Comparison of ENCODE assay signal across 20 cellular contexts in the genomic region with DNA sequence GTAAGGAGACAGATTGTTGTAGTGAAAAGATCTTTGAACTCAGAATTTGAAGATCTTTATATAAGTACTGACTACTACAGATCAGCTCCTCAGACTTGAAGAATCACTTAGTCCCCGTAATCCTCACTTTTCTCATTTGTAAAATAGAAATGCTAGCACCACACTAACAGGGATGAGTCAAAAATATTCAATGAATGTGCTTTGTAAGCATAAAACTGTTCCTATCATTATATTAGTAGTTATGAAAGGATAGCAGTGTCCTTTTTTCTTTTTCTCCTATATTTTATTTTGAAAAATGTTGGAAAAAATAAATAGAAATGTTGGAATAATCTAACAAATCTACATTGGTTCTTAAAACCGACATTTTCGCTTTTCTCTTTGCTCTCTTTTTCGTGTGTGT. TPM values are rescaled to one million over a fixed set of nuclear protein-coding genes. Genes with fewer than 3 reads are reported as not detected.
DNase-seq lines count a peak whose midpoint lies in the region; ATAC-seq lines count a peak whose summit lies in the region.
"Had no signal": no experiment of that assay in that cellular context is flagged by ENCODE, and none has a peak within 500 bp of the region (broad histone marks: within the 10 kb centered on the region; RNA-seq: fewer than 3 reads in every experiment).

No MANE protein-coding gene starts in this region.

- DNase-seq in activated naive CD4-positive, alpha-beta T cell treated with anti-CD3 and anti-CD28 coated beads for 36 hours, result no peak
- DNase-seq in activated naive CD4-positive, alpha-beta T cell (lab: John Stamatoyannopoulos, UW), result no peak
- DNase-seq in CD8-positive, alpha-beta memory T cell, result no peak
- DNase-seq in activated naive CD8-positive, alpha-beta T cell treated with anti-CD3 and anti-CD28 coated beads for 36 hours, result no peak
- DNase-seq in naive thymus-derived CD4-positive, alpha-beta T cell, result no peak
- DNase-seq in SKM-1 treated with dmso at 0.1 percent for 144 hours (lab: John Stamatoyannopoulos, UW; ENCODE audit: unreplicated experiment), result no peak
- DNase-seq: ACHN, AML-193, Calu3, DMS53, H9, NCI-H1105, NCI-H1694 treated with DMSO at 0.1 percent for 48 hours, NCI-H2107, NCI-H226, NCI-H524 treated with DMSO at 0.1 percent for 48 hours had no signal

- no peaks in the 10 kb centered on the region for H3K27me3 Mint-ChIP-seq in activated naive CD4-positive, alpha-beta T cell treated with anti-CD3 and anti-CD28 coated beads for 36 hours (ENCODE audit: low read depth)
- H3K27me3 Mint-ChIP-seq in CD8-positive, alpha-beta memory T cell, result peaks cover 0 to 2% of the 10 kb centered on the region in 2 donors
- H3K27me3 Mint-ChIP-seq in activated naive CD8-positive, alpha-beta T cell treated with anti-CD3 and anti-CD28 coated beads for 36 hours, result no peaks in the 10 kb centered on the region
- H3K27me3 Mint-ChIP-seq in naive thymus-derived CD4-positive, alpha-beta T cell, result no peaks in the 10 kb centered on the region
- H3K27me3 Mint-ChIP-seq: IgD-negative memory B cell had no signal

- H3K4me1 ChIP-seq in CD8-positive, alpha-beta memory T cell (ENCODE audit: insufficient read depth, low read length), result peaks cover 52% of the 10 kb centered on the region
- H3K4me1 ChIP-seq in naive thymus-derived CD4-positive, alpha-beta T cell (ENCODE audit: control insufficient read depth in 2 of 2, insufficient read depth in 2 of 2, low read length in 2 of 2), result peaks cover 6 to 57% of the 10 kb centered on the region in 2 donors

- no peak for ATAC-seq in naive thymus-derived CD4-positive, alpha-beta T cell
- ATAC-seq in GM18511 (IDR thresholded peaks at IDR 0.05; ENCODE audit: unreplicated experiment) (no peak), GM21390 (IDR thresholded peaks at IDR 0.05; ENCODE audit: unreplicated experiment) (no peak)

- H3K27ac ChIP-seq in CD8-positive, alpha-beta memory T cell (ENCODE audit: low read depth, low read length), result no peak overlapping the region
- H3K27ac ChIP-seq in naive thymus-derived CD4-positive, alpha-beta T cell (ENCODE audit: low read depth, low read length), result peak overlapping the region; percentile 10

- intact Hi-C loops in activated naive CD4-positive, alpha-beta T cell treated with anti-CD3 and anti-CD28 coated beads for 36 hours (cut with micrococcal nuclease), result loop anchor here (2.0 to 10.0 kb wide), 3 partner anchors 54 to 1182 kb away; partner anchors contain the start of gene PPP3CA
- intact Hi-C loops in naive thymus-derived CD4-positive, alpha-beta T cell (cut with micrococcal nuclease), result loop anchor here (2.0 to 5.0 kb wide), 3 partner anchors 46 to 481 kb away; no protein-coding TSS in a partner anchor

- H3K36me3 Mint-ChIP-seq in activated naive CD4-positive, alpha-beta T cell treated with anti-CD3 and anti-CD28 coated beads for 36 hours (ENCODE audit: low read depth), result peaks cover 23% of the 10 kb centered on the region
- peaks cover 11 to 52% (median 15%) of the 10 kb centered on the region in 3 donors for H3K36me3 Mint-ChIP-seq in CD8-positive, alpha-beta memory T cell
- peaks cover 67% of the 10 kb centered on the region for H3K36me3 Mint-ChIP-seq in activated naive CD8-positive, alpha-beta T cell treated with anti-CD3 and anti-CD28 coated beads for 36 hours
- H3K36me3 Mint-ChIP-seq in naive thymus-derived CD4-positive, alpha-beta T cell, result peaks cover 11 to 31% (median 15%) of the 10 kb centered on the region in 5 donors

- no peaks in the 10 kb centered on the region for H3K9me3 ChIP-seq in CD8-positive, alpha-beta memory T cell (ENCODE audit: low read length)
- H3K9me3 ChIP-seq in naive thymus-derived CD4-positive, alpha-beta T cell (ENCODE audit: control insufficient read depth in 2 of 3, low read length in 3 of 3), result no peaks in the 10 kb centered on the region

- peaks cover 90% of the 10 kb centered on the region for H3K4me1 Mint-ChIP-seq in activated naive CD4-positive, alpha-beta T cell treated with anti-CD3 and anti-CD28 coated beads for 36 hours (ENCODE audit: low read depth)
- H3K4me1 Mint-ChIP-seq in CD8-positive, alpha-beta memory T cell, result peaks cover 74 to 100% (median 94%) of the 10 kb centered on the region in 3 donors
- H3K4me1 Mint-ChIP-seq in activated naive CD8-positive, alpha-beta T cell treated with anti-CD3 and anti-CD28 coated beads for 36 hours, result peaks cover 90% of the 10 kb centered on the region
- peaks cover 50 to 100% (median 88%) of the 10 kb centered on the region in 7 donors for H3K4me1 Mint-ChIP-seq in naive thymus-derived CD4-positive, alpha-beta T cell

- H3K9me3 Mint-ChIP-seq in activated naive CD4-positive, alpha-beta T cell treated with anti-CD3 and anti-CD28 coated beads for 36 hours, result no peaks in the 10 kb centered on the region
- H3K9me3 Mint-ChIP-seq in CD8-positive, alpha-beta memory T cell, result no peaks in the 10 kb centered on the region
- H3K9me3 Mint-ChIP-seq in activated naive CD8-positive, alpha-beta T cell treated with anti-CD3 and anti-CD28 coated beads for 36 hours, result no peaks in the 10 kb centered on the region
- H3K9me3 Mint-ChIP-seq in naive thymus-derived CD4-positive, alpha-beta T cell, result no peaks in the 10 kb centered on the region
- H3K9me3 Mint-ChIP-seq: CD14-positive monocyte, H9, IgD-negative memory B cell had no signal

- no peak overlapping the region for H3K4me3 Mint-ChIP-seq in activated naive CD4-positive, alpha-beta T cell treated with anti-CD3 and anti-CD28 coated beads for 36 hours
- no peak overlapping the region for H3K4me3 Mint-ChIP-seq in CD8-positive, alpha-beta memory T cell
- H3K4me3 Mint-ChIP-seq in activated naive CD8-positive, alpha-beta T cell treated with anti-CD3 and anti-CD28 coated beads for 36 hours, result peak overlapping the region; percentile 47
- peak overlapping the region in 3 of 10 donors; percentile 58 to 79 (median 79) for H3K4me3 Mint-ChIP-seq in naive thymus-derived CD4-positive, alpha-beta T cell
- H3K4me3 Mint-ChIP-seq: CD14-positive monocyte, H9 had no signal

- H3K27ac Mint-ChIP-seq in activated naive CD4-positive, alpha-beta T cell treated with anti-CD3 and anti-CD28 coated beads for 36 hours, result peak overlapping the region; percentile 76
- peak overlapping the region in 5 of 8 donors; percentile 13 to 55 (median 33) for H3K27ac Mint-ChIP-seq in CD8-positive, alpha-beta memory T cell
- H3K27ac Mint-ChIP-seq in activated naive CD8-positive, alpha-beta T cell treated with anti-CD3 and anti-CD28 coated beads for 36 hours, result peak overlapping the region; percentile 91
- H3K27ac Mint-ChIP-seq in naive thymus-derived CD4-positive, alpha-beta T cell, result peak overlapping the region in 7 of 9 donors; percentile 25 to 95 (median 85)
- H3K27ac Mint-ChIP-seq: H9 had no signal

- CTCF ChIA-PET in activated naive CD4-positive, alpha-beta T cell treated with anti-CD3 and anti-CD28 coated beads for 36 hours (lab: Charles Lee), result interaction anchor here (0.7 to 0.9 kb wide), 2 partner anchors 24 to 29 kb away, joined by 3 to 4 read pairs; no protein-coding TSS in a partner anchor
- CTCF ChIA-PET in CD8-positive, alpha-beta memory T cell (lab: Charles Lee), result interaction anchor here (1.3 to 1.9 kb wide), 3 partner anchors 15 to 27 kb away, joined by 3 to 6 read pairs (median 3); no protein-coding TSS in a partner anchor
- CTCF ChIA-PET in naive thymus-derived CD4-positive, alpha-beta T cell (lab: Charles Lee), result no interaction called here

- no peak overlapping the region for H3K4me3 ChIP-seq in CD8-positive, alpha-beta memory T cell (ENCODE audit: low read length)
- H3K4me3 ChIP-seq in naive thymus-derived CD4-positive, alpha-beta T cell (ENCODE audit: low read length), result no peak overlapping the region

- no peaks in the 10 kb centered on the region for H3K27me3 ChIP-seq in CD8-positive, alpha-beta memory T cell (ENCODE audit: insufficient read depth, low read length, poor library complexity, severe bottlenecking)
- H3K27me3 ChIP-seq in naive thymus-derived CD4-positive, alpha-beta T cell (ENCODE audit: control insufficient read depth in 2 of 2, insufficient read depth in 2 of 2, low read length in 2 of 2), result no peaks in the 10 kb centered on the region

- POLR2A ChIA-PET in CD8-positive, alpha-beta memory T cell (lab: Charles Lee), result no interaction called here
- POLR2A ChIA-PET in naive thymus-derived CD4-positive, alpha-beta T cell (lab: Charles Lee), result interaction anchor here (0.6 to 7.1 kb wide), 4 partner anchors 10 to 59 kb away, joined by 3 to 46 read pairs (median 3); partner anchors contain the start of gene NFKB1

- H3K36me3 ChIP-seq in CD8-positive, alpha-beta memory T cell (ENCODE audit: insufficient read depth, low read length), result no peaks in the 10 kb centered on the region
- peaks cover 0 to 11% (median 0%) of the 10 kb centered on the region in 3 experiments for H3K36me3 ChIP-seq in naive thymus-derived CD4-positive, alpha-beta T cell (ENCODE audit: control insufficient read depth in 2 of 3, insufficient read depth in 3 of 3, low read length in 3 of 3)

RNA-seq across cellular contexts. Expression of gene NFKB1, which starts 25.4 kb away (rescaled TPM):
- total RNA-seq in activated naive CD4-positive, alpha-beta T cell treated with anti-CD3 and anti-CD28 coated beads for 36 hours, result 100 to 1,000 TPM; 121 to 134 TPM
- total RNA-seq in CD8-positive, alpha-beta memory T cell, result 100 to 1,000 TPM; 185 to 189 TPM
- polyA plus RNA-seq in CD8-positive, alpha-beta memory T cell, result 45.5 TPM
- total RNA-seq in activated naive CD8-positive, alpha-beta T cell treated with anti-CD3 and anti-CD28 coated beads for 36 hours, result 100 to 1,000 TPM; 250 to 259 TPM
- total RNA-seq in naive thymus-derived CD4-positive, alpha-beta T cell, result 100 to 1,000 TPM in 3 of 5 experiments, 10 to 100 TPM in 2; 80.9 to 167 (median 136) TPM
- polyA plus RNA-seq in naive thymus-derived CD4-positive, alpha-beta T cell, result 10 to 100 TPM; 18.2 to 33.2 TPM

Comparison
In these comparisons a context has a peak if more than half of its experiments do, and no peak if none do; other contexts are left out.
1. H3K27ac Mint-ChIP-seq: peak in every context shown above with its lines; median percentile 91 in activated naive CD8-positive, alpha-beta T cell treated with anti-CD3 and anti-CD28 coated beads for 36 hours; 85 in naive thymus-derived CD4-positive, alpha-beta T cell; 76 in activated naive CD4-positive, alpha-beta T cell treated with anti-CD3 and anti-CD28 coated beads for 36 hours; 33 in CD8-positive, alpha-beta memory T cell.